Comparison of ENCODE assay signal across 1 cellular context in the genomic region with DNA sequence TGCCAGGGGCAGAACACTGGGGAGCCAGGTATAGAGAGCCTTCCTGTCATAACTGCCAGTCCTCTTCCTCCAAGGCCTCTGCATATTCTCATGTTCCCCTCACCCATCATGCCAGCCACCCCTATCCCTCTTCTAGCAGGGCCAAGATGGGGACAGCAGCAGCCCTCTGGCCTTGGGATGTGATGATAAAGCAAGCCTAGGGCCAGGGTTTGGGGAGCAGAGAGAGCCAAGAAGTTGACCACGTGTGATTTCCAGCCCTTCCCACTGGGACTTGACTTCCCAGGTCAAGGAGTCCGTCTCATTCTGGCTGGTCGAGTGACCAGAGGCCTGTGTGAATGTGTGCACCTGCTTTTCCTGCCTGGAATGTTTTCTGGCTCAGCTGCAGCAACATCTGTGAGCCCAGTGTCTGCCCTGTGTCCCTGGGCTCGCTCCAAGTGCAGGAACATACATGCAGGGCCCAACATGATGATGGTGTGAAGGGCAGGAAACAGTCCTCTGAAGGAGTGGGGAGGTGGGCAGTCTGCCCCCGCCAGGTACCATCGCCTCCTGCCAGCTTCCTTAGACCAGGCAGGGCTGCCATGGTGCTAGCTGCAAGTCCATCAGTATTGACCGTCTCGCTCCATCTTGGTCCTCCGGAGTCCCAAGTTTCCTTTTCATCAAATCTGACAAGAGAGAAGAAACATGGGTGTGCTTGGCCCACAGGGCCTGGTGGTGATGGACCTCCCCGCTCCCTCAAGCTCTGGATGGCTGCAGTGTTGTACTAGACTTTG.
TF ChIP-seq lines count a peak whose summit lies in the region.

No MANE protein-coding gene starts in this region.

TF ChIP-seq in endothelial cell of umbilical vein, 7 proteins besides CTCF, POLR2A, EP300 and RAD21:
- no peak for TF ChIP-seq MYC (IDR thresholded peaks at IDR 0.05; ENCODE audit: low read depth, low read length)
- no peak for TF ChIP-seq JUN (IDR thresholded peaks at IDR 0.05; ENCODE audit: borderline replicate concordance, insufficient read depth, insufficient read length, low read depth)
- TF ChIP-seq, protein P1, sequence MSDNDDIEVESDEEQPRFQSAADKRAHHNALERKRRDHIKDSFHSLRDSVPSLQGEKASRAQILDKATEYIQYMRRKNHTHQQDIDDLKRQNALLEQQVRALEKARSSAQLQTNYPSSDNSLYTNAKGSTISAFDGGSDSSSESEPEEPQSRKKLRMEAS (IDR thresholded peaks at IDR 0.05; ENCODE audit: insufficient read depth, insufficient read length) = no peak
- no peak for TF ChIP-seq POLR2AphosphoS5 (IDR thresholded peaks at IDR 0.05; ENCODE audit: insufficient read depth, low read depth, low read length)
- TF ChIP-seq GATA2 (IDR thresholded peaks at IDR 0.05; ENCODE audit: insufficient read depth, insufficient read length, low read depth, low read length) = no peak
- TF ChIP-seq EZH2 (IDR thresholded peaks at IDR 0.05; ENCODE audit: borderline replicate concordance, low read depth, low read length, severe bottlenecking) = no peak
